Comparison of ENCODE assay signal across 2 cellular contexts in genomic region chr9:33493814-33494213, GRCh38. TPM values are rescaled to one million over a fixed set of nuclear protein-coding genes. Genes with fewer than 3 reads are reported as not detected.
"Had no signal": no experiment of that assay in that cellular context is flagged by ENCODE, and none has a peak within 500 bp of the region (broad histone marks: within the 10 kb centered on the region; RNA-seq: fewer than 3 reads in every experiment).

No MANE protein-coding gene starts in this region.

RNA-seq across cellular contexts. Expression of gene ANKRD18B, which starts 30.2 kb away (rescaled TPM):
- total RNA-seq: esophagus muscularis mucosa had no signal
- polyA plus RNA-seq: naive thymus-derived CD4-positive, alpha-beta T cell had no signal
